15 cellular contexts compared by ENCODE assay signal in the genomic region with DNA sequence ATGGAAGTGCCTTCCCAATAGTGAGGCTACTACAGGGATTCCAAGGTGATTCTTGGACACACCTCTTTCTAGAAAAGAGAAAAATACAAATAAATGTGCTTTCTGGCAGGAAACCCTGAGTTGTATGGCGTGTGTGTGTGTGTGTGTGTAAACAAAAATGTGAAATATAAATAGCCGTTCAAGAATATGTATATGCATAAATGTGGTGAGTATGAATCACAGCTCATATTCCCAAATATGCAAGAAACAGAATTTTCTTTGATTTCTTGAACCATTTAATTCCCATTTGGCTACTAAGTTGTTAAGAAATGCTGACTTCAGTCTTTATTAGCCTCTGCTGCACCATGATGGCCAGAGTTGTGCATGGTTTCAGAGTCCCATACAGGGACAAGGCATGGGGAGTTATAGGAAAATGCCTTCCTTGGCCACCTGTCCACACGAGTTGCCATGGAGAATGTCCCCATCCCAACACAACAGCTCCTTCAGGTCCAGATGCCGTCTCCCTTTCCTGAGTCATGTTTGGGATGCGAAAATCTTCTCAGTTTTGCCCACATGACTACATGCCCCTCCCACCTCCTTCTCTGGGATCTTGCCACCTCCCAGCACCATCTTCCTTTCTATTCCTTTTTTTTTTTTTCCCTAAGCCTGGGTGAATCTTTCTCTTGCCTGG.
DNase-seq lines count a peak whose midpoint lies in the region; ATAC-seq and TF ChIP-seq lines count a peak whose summit lies in the region.
"Had no signal": no experiment of that assay in that cellular context is flagged by ENCODE, and none has a peak within 500 bp of the region (broad histone marks: within the 10 kb centered on the region; RNA-seq: fewer than 3 reads in every experiment).

No MANE protein-coding gene starts in this region.

- H3K9me3 ChIP-seq in BLaER1 (peaks cover 14% of the 10 kb centered on the region; the same call in 1 of the 2 replicates), SU-DHL-6 (ENCODE audit: insufficient read depth, low read length) (peaks cover 9% of the 10 kb centered on the region; the same call in 1 of the 2 replicates)

- DNase-seq in HCEC 1CT, result peak; percentile 41
- peak; percentile 25 for DNase-seq in fibroblast of pulmonary artery (ENCODE audit: low read depth)
- DNase-seq in omental fat pad (ENCODE audit: low spot score), result no peak
- no peak for DNase-seq in AG08395 (ENCODE audit: low spot score)
- no peak for DNase-seq in glomerular visceral epithelial cell (ENCODE audit: extremely low spot score)
- no peak for DNase-seq in ACHN
- DNase-seq: CD8-positive, alpha-beta memory T cell; GF-D8; NCI-H1417; NCI-H187 treated with DMSO at 0.1 percent for 48 hours; NCI-H446; NCI-H748 treated with DMSO at 0.1 percent for 48 hours; PC-9 had no signal

- H3K79me2 ChIP-seq in SU-DHL-6 (ENCODE audit: insufficient read depth, low read length), result no peaks in the 10 kb centered on the region

- H3F3A ChIP-seq in SU-DHL-6 (ENCODE audit: insufficient read depth), result no peaks in the 10 kb centered on the region

- peaks cover 9% of the 10 kb centered on the region for H3K4me1 ChIP-seq in BLaER1

- H3K36me3 ChIP-seq in BLaER1 (no peaks in the 10 kb centered on the region), SU-DHL-6 (ENCODE audit: low read length) (no peaks in the 10 kb centered on the region)

- H3K4me3 ChIP-seq in BLaER1 (no peak overlapping the region), SU-DHL-6 (ENCODE audit: insufficient read depth, low read length, poor library complexity, severe bottlenecking) (no peak overlapping the region), fibroblast of pulmonary artery (replicated peaks; ENCODE audit: low read depth, low read length) (no peak overlapping the region)
- H3K4me3 ChIP-seq: PC-9 had no signal

- no peaks in the 10 kb centered on the region for H3K9me2 ChIP-seq in SU-DHL-6 (replicated peaks; ENCODE audit: insufficient read depth, low read length)

- H3K9ac ChIP-seq in BLaER1 (no peak overlapping the region), SU-DHL-6 (ENCODE audit: low read length) (no peak overlapping the region)

- H4K20me1 ChIP-seq in BLaER1 (no peaks in the 10 kb centered on the region), SU-DHL-6 (ENCODE audit: low read depth, low read length) (no peaks in the 10 kb centered on the region)

- H3K27ac ChIP-seq in BLaER1 (no peak overlapping the region), SU-DHL-6 (ENCODE audit: low read depth, low read length) (no peak overlapping the region)
- H3K27ac ChIP-seq: PC-9 had no signal

- no peak for TF ChIP-seq CTCF in SU-DHL-6 (IDR thresholded peaks at IDR 0.05; ENCODE audit: insufficient read depth, low read length, poor library complexity, severe bottlenecking)
- no peak for TF ChIP-seq CTCF in fibroblast of pulmonary artery (IDR thresholded peaks at IDR 0.05; ENCODE audit: low read length, missing control alignments)
- TF ChIP-seq CTCF in omental fat pad (IDR thresholded peaks at IDR 0.05), result no peak

- in situ Hi-C loops in ACHN (cut with HindIII; ENCODE audit: low pct_ligation_motif_present, low pct_unique_long_range_greater_than_20kb, low sequenced_read_pairs), result no loop called here

- no peak overlapping the region for H2AFZ ChIP-seq in SU-DHL-6 (ENCODE audit: low read depth, low read length, severe bottlenecking)
- H2AFZ ChIP-seq: PC-9 had no signal

- H3K4me2 ChIP-seq in BLaER1 (0 out of 2 replicates have a peak overlapping the region, but pooled peaks have one; percentile 53), SU-DHL-6 (ENCODE audit: low read depth, low read length, poor library complexity, severe bottlenecking) (peak overlapping the region; percentile 42)

- H3K27me3 ChIP-seq in BLaER1 (no peaks in the 10 kb centered on the region), SU-DHL-6 (ENCODE audit: low read length) (no peaks in the 10 kb centered on the region)

- no peak for ATAC-seq in omental fat pad (ENCODE audit: low FRiP score)

Comparison
In these comparisons a context has a peak if more than half of its experiments do, and no peak if none do; other contexts are left out.
1. DNase-seq: peak in HCEC 1CT (single experiment) and fibroblast of pulmonary artery (single experiment); none in omental fat pad (single experiment), AG08395 (single experiment), glomerular visceral epithelial cell (single experiment) and ACHN (single experiment).